1 cellular context compared by ENCODE assay signal in the genomic region with DNA sequence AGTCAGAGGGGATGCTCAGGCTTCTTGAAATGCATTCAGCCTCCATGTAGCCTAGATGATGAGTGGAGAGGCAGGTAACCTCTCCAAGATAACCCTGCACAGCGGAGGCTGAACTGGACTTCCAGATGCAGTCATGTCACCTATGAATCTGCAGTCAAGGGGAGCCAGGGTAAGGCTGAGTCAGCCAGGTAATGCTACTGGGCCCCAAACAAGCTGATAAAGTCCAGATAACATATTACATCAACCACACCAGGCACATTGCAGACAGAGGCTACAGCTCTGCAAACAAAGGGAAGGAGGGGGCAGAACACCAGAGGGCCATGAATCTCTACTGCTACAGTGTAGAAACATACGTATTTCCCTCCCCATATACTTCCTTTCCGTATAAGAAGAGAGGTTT.
A peak's percentile ranks its signal among the peaks of the same experiment; 100 is the strongest.
TF ChIP-seq lines count a peak whose summit lies in the region.

No MANE protein-coding gene starts in this region.

TF ChIP-seq in K562, 482 proteins besides CTCF, POLR2A, EP300 and RAD21:
- TF ChIP-seq ATF1 (CRISPR knock-in tag; IDR thresholded peaks at IDR 0.05) = no peak
- TF ChIP-seq ATF1 (tag; IDR thresholded peaks at IDR 0.05) = no peak
- no peak for TF ChIP-seq POLR2AphosphoS2 (IDR thresholded peaks at IDR 0.05; ENCODE audit: low read length)
- no peak for TF ChIP-seq ZNF3 (CRISPR knock-in tag; IDR thresholded peaks at IDR 0.05)
- TF ChIP-seq, protein P1, sequence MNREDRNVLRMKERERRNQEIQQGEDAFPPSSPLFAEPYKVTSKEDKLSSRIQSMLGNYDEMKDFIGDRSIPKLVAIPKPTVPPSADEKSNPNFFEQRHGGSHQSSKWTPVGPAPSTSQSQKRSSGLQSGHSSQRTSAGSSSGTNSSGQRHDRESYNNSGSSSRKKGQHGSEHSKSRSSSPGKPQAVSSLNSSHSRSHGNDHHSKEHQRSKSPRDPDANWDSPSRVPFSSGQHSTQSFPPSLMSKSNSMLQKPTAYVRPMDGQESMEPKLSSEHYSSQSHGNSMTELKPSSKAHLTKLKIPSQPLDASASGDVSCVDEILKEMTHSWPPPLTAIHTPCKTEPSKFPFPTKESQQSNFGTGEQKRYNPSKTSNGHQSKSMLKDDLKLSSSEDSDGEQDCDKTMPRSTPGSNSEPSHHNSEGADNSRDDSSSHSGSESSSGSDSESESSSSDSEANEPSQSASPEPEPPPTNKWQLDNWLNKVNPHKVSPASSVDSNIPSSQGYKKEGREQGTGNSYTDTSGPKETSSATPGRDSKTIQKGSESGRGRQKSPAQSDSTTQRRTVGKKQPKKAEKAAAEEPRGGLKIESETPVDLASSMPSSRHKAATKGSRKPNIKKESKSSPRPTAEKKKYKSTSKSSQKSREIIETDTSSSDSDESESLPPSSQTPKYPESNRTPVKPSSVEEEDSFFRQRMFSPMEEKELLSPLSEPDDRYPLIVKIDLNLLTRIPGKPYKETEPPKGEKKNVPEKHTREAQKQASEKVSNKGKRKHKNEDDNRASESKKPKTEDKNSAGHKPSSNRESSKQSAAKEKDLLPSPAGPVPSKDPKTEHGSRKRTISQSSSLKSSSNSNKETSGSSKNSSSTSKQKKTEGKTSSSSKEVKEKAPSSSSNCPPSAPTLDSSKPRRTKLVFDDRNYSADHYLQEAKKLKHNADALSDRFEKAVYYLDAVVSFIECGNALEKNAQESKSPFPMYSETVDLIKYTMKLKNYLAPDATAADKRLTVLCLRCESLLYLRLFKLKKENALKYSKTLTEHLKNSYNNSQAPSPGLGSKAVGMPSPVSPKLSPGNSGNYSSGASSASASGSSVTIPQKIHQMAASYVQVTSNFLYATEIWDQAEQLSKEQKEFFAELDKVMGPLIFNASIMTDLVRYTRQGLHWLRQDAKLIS (CRISPR knock-in tag; IDR thresholded peaks at IDR 0.05) = no peak
- TF ChIP-seq ZEB2 (IDR thresholded peaks at IDR 0.05) = peak; percentile 73
- TF ChIP-seq RAD51 (IDR thresholded peaks at IDR 0.05; ENCODE audit: borderline replicate concordance, low read depth) = no peak
- no peak for TF ChIP-seq MAFK (IDR thresholded peaks at IDR 0.05; ENCODE audit: low read length)
- TF ChIP-seq NFATC3 (IDR thresholded peaks at IDR 0.05) = no peak
- no peak for TF ChIP-seq MXI1 (IDR thresholded peaks at IDR 0.05; ENCODE audit: low read depth, low read length)
- no peak for TF ChIP-seq PHF20 (IDR thresholded peaks at IDR 0.05; ENCODE audit: partially characterized antibody)
- no peak for TF ChIP-seq TEAD4 (IDR thresholded peaks at IDR 0.05; ENCODE audit: low read length)
- TF ChIP-seq TEAD4 (CRISPR knock-in tag; IDR thresholded peaks at IDR 0.05; ENCODE audit: borderline replicate concordance) = no peak
- TF ChIP-seq, protein P2, sequence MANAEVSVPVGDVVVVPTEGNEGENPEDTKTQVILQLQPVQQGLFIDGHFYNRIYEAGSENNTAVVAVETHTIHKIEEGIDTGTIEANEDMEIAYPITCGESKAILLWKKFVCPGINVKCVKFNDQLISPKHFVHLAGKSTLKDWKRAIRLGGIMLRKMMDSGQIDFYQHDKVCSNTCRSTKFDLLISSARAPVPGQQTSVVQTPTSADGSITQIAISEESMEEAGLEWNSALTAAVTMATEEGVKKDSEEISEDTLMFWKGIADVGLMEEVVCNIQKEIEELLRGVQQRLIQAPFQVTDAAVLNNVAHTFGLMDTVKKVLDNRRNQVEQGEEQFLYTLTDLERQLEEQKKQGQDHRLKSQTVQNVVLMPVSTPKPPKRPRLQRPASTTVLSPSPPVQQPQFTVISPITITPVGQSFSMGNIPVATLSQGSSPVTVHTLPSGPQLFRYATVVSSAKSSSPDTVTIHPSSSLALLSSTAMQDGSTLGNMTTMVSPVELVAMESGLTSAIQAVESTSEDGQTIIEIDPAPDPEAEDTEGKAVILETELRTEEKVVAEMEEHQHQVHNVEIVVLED (CRISPR knock-in tag; IDR thresholded peaks at IDR 0.05) = no peak
- peak; percentile 31; the same call in 1 of the 2 replicates for TF ChIP-seq DPF2 (IDR thresholded peaks at IDR 0.05)
- TF ChIP-seq POU5F1 (IDR thresholded peaks at IDR 0.05; ENCODE audit: borderline replicate concordance, low read depth, low read length, partially characterized antibody) = no peak
- TF ChIP-seq MYC (IDR thresholded peaks at IDR 0.05; ENCODE audit: low read depth, low read length) = peak; percentile 27; the same call in 1 of the 2 replicates
- no peak for TF ChIP-seq MYC (CRISPR knock-in tag; IDR thresholded peaks at IDR 0.05; ENCODE audit: borderline replicate concordance, low read depth)
- no peak for TF ChIP-seq RFX5 (IDR thresholded peaks at IDR 0.05; ENCODE audit: low read depth, low read length)
- no peak for TF ChIP-seq RBM15 (IDR thresholded peaks at IDR 0.05; ENCODE audit: insufficient read depth, low read length)
- TF ChIP-seq SOX6 (IDR thresholded peaks at IDR 0.05) = 0 out of 2 replicates have a peak, but pooled peaks have one; percentile 25
- TF ChIP-seq MEF2A (IDR thresholded peaks at IDR 0.05; ENCODE audit: control insufficient read depth, low read depth, low read length) = no peak
- TF ChIP-seq SIRT6 (IDR thresholded peaks at IDR 0.05; ENCODE audit: low read depth, low read length) = no peak
- no peak for TF ChIP-seq RFX7 (CRISPR knock-in tag; IDR thresholded peaks at IDR 0.05)
- TF ChIP-seq, protein P3, sequence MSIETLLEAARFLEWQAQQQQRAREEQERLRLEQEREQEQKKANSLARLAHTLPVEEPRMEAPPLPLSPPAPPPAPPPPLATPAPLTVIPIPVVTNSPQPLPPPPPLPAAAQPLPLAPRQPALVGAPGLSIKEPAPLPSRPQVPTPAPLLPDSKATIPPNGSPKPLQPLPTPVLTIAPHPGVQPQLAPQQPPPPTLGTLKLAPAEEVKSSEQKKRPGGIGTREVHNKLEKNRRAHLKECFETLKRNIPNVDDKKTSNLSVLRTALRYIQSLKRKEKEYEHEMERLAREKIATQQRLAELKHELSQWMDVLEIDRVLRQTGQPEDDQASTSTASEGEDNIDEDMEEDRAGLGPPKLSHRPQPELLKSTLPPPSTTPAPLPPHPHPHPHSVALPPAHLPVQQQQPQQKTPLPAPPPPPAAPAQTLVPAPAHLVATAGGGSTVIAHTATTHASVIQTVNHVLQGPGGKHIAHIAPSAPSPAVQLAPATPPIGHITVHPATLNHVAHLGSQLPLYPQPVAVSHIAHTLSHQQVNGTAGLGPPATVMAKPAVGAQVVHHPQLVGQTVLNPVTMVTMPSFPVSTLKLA (conservative IDR thresholded peaks at IDR 0.05) = no peak
- TF ChIP-seq JUND (IDR thresholded peaks at IDR 0.05; ENCODE audit: borderline replicate concordance, low read depth, low read length) = peak; percentile 42; the same call in 1 of the 2 replicates
- TF ChIP-seq JUND (tag; IDR thresholded peaks at IDR 0.05; ENCODE audit: borderline replicate concordance, low read depth, low read length) = no peak; the same call in 2 of the 3 replicates
- no peak for TF ChIP-seq CEBPG (CRISPR knock-in tag; IDR thresholded peaks at IDR 0.05)
- TF ChIP-seq CEBPG (tag; conservative IDR thresholded peaks at IDR 0.05 in 1 of 2, IDR thresholded peaks at IDR 0.05 in 1 of 2) = 0 out of 4 replicates have a peak, but pooled peaks of 1 of the 2 experiments have one; percentile 24
- TF ChIP-seq CBFA2T3 (IDR thresholded peaks at IDR 0.05) = peak; percentile 23
- TF ChIP-seq CTBP1 (IDR thresholded peaks at IDR 0.05; ENCODE audit: borderline replicate concordance) = peak; percentile 61; the same call in 1 of the 2 replicates
